Comparison of ENCODE assay signal across 1 cellular context in the genomic region with DNA sequence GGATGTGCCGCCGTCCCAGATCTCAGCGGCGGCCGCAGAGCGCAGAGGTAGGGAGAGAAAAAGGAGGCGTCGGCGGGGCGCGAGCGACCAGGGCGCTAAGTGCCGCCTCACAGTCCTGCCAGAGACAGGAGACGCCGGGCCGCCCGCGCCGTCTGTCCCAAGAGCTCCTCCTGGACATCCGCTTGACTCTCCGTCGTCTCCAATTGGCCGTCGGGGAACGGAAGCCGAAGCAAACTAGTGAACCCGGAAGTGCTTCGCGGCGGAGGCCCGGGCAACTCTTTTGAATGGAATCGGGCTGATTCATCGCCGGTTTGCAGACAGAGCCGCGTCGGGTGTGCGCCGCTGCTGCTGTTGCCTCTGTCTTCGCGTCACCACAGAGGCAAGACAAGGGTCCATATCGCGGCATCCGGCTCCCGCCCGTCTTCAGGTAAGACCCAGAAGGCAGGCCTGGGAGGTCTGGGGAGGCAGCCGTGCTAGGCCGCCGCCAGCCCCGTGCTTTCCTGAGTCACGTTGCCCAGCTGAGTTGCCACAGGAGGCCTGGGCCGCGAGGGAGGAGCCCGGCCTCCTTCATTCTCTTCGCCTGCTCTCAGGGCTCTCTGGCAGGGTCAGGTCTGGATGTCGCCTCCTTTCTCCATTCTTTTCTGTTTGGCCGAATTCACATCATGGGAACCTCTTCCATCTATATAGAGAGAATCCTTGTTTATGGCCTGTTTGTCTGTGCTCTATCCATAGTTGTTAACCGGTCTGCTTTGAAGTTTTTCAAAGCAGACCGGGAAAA.
TF ChIP-seq lines count a peak whose summit lies in the region.

Gene PSMD14, plus strand, starts transcription at position 248 of the 778 bp plus-strand sequence. CDS start 10,401 bp downstream, outside the sequence.

TF ChIP-seq in HepG2, 621 proteins besides CTCF, POLR2A, EP300 and RAD21 (continued from another document and continues in another):
- TF ChIP-seq ISL2 (CRISPR knock-in tag; IDR thresholded peaks at IDR 0.05): no peak; the same call in 1 of the 2 replicates
- TF ChIP-seq JARID2 (CRISPR knock-in tag; IDR thresholded peaks at IDR 0.05; ENCODE audit: insufficient replicate concordance): peak; percentile 49
- no peak; the same call in 1 of the 2 replicates for TF ChIP-seq ZMYM3 (CRISPR knock-in tag; IDR thresholded peaks at IDR 0.05)
- TF ChIP-seq PPARG (CRISPR knock-in tag; conservative IDR thresholded peaks at IDR 0.05): no peak
- no peak for TF ChIP-seq ZNF296 (CRISPR knock-in tag; conservative IDR thresholded peaks at IDR 0.05)
- TF ChIP-seq HNRNPL (IDR thresholded peaks at IDR 0.05; ENCODE audit: low read depth, low read length): peak; percentile 88; the same call in 1 of the 2 replicates
- peak; percentile 89; the same call in 1 of the 2 replicates for TF ChIP-seq ZNF691 (CRISPR knock-in tag; IDR thresholded peaks at IDR 0.05; ENCODE audit: borderline replicate concordance, low read depth)
- TF ChIP-seq MXD3 (CRISPR knock-in tag; IDR thresholded peaks at IDR 0.05): peak; percentile 98
- TF ChIP-seq ZNF639 (CRISPR knock-in tag; conservative IDR thresholded peaks at IDR 0.05): peak; percentile 62
- peak; percentile 89 for TF ChIP-seq ZNF768 (CRISPR knock-in tag; IDR thresholded peaks at IDR 0.05)
- no peak for TF ChIP-seq PLSCR1 (CRISPR knock-in tag; IDR thresholded peaks at IDR 0.05; ENCODE audit: borderline replicate concordance)
- TF ChIP-seq SNAPC2 (CRISPR knock-in tag; IDR thresholded peaks at IDR 0.05): peak; percentile 93; the same call in 1 of the 2 replicates
- TF ChIP-seq SAFB2 (CRISPR knock-in tag; IDR thresholded peaks at IDR 0.05; ENCODE audit: borderline replicate concordance, low read depth): no peak
- peak; percentile 65; the same call in 1 of the 2 replicates for TF ChIP-seq ZNF263 (CRISPR knock-in tag; IDR thresholded peaks at IDR 0.05)
- 0 out of 2 replicates have a peak, but pooled peaks have one; percentile 25 for TF ChIP-seq ZNF569 (CRISPR knock-in tag; IDR thresholded peaks at IDR 0.05; ENCODE audit: borderline replicate concordance)
- TF ChIP-seq, protein P1, sequence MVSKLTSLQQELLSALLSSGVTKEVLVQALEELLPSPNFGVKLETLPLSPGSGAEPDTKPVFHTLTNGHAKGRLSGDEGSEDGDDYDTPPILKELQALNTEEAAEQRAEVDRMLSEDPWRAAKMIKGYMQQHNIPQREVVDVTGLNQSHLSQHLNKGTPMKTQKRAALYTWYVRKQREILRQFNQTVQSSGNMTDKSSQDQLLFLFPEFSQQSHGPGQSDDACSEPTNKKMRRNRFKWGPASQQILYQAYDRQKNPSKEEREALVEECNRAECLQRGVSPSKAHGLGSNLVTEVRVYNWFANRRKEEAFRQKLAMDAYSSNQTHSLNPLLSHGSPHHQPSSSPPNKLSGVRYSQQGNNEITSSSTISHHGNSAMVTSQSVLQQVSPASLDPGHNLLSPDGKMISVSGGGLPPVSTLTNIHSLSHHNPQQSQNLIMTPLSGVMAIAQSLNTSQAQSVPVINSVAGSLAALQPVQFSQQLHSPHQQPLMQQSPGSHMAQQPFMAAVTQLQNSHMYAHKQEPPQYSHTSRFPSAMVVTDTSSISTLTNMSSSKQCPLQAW (CRISPR knock-in tag; IDR thresholded peaks at IDR 0.05): peak; percentile 96
- TF ChIP-seq ZBTB33 (CRISPR knock-in tag; IDR thresholded peaks at IDR 0.05): 0 out of 2 replicates have a peak, but pooled peaks have one; percentile 23
- TF ChIP-seq ZNF20 (CRISPR knock-in tag; IDR thresholded peaks at IDR 0.05): peak; percentile 88; the same call in 1 of the 2 replicates
- no peak for TF ChIP-seq RFX1 (IDR thresholded peaks at IDR 0.05)
- TF ChIP-seq, protein P2, sequence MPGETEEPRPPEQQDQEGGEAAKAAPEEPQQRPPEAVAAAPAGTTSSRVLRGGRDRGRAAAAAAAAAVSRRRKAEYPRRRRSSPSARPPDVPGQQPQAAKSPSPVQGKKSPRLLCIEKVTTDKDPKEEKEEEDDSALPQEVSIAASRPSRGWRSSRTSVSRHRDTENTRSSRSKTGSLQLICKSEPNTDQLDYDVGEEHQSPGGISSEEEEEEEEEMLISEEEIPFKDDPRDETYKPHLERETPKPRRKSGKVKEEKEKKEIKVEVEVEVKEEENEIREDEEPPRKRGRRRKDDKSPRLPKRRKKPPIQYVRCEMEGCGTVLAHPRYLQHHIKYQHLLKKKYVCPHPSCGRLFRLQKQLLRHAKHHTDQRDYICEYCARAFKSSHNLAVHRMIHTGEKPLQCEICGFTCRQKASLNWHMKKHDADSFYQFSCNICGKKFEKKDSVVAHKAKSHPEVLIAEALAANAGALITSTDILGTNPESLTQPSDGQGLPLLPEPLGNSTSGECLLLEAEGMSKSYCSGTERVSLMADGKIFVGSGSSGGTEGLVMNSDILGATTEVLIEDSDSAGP (CRISPR knock-in tag; IDR thresholded peaks at IDR 0.05; ENCODE audit: borderline replicate concordance): peak; percentile 97
- TF ChIP-seq ZBTB26 (CRISPR knock-in tag; IDR thresholded peaks at IDR 0.05; ENCODE audit: borderline replicate concordance): peak; percentile 92
- TF ChIP-seq HDAC6 (IDR thresholded peaks at IDR 0.05; ENCODE audit: low read depth, low read length): no peak
- peak; percentile 98 for TF ChIP-seq ZNF225 (CRISPR knock-in tag; IDR thresholded peaks at IDR 0.05)
- no peak for TF ChIP-seq FOXO4 (CRISPR knock-in tag; conservative IDR thresholded peaks at IDR 0.05)
- peak; percentile 85 for TF ChIP-seq HOXA3 (CRISPR knock-in tag; IDR thresholded peaks at IDR 0.05)
- TF ChIP-seq ZBTB42 (CRISPR knock-in tag; IDR thresholded peaks at IDR 0.05): no peak; the same call in none of the 2 replicates
- no peak for TF ChIP-seq ONECUT2 (CRISPR knock-in tag; IDR thresholded peaks at IDR 0.05)
- TF ChIP-seq, protein P3, sequence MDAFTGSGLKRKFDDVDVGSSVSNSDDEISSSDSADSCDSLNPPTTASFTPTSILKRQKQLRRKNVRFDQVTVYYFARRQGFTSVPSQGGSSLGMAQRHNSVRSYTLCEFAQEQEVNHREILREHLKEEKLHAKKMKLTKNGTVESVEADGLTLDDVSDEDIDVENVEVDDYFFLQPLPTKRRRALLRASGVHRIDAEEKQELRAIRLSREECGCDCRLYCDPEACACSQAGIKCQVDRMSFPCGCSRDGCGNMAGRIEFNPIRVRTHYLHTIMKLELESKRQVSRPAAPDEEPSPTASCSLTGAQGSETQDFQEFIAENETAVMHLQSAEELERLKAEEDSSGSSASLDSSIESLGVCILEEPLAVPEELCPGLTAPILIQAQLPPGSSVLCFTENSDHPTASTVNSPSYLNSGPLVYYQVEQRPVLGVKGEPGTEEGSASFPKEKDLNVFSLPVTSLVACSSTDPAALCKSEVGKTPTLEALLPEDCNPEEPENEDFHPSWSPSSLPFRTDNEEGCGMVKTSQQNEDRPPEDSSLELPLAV (CRISPR knock-in tag; conservative IDR thresholded peaks at IDR 0.05; ENCODE audit: low read depth): no peak
- TF ChIP-seq POLR2AphosphoS2 (IDR thresholded peaks at IDR 0.05; ENCODE audit: low read depth, low read length): 0 out of 2 replicates have a peak, but pooled peaks have one; percentile 42
- TF ChIP-seq HNRNPH1 (optimal IDR thresholded peaks at IDR 0.05; ENCODE audit: low read depth, low read length): no peak
- peak; percentile 91 for TF ChIP-seq ARNTL (CRISPR knock-in tag; IDR thresholded peaks at IDR 0.05)
- TF ChIP-seq ARID4A (CRISPR knock-in tag; IDR thresholded peaks at IDR 0.05; ENCODE audit: borderline replicate concordance): peak; percentile 99
- TF ChIP-seq, protein P4, sequence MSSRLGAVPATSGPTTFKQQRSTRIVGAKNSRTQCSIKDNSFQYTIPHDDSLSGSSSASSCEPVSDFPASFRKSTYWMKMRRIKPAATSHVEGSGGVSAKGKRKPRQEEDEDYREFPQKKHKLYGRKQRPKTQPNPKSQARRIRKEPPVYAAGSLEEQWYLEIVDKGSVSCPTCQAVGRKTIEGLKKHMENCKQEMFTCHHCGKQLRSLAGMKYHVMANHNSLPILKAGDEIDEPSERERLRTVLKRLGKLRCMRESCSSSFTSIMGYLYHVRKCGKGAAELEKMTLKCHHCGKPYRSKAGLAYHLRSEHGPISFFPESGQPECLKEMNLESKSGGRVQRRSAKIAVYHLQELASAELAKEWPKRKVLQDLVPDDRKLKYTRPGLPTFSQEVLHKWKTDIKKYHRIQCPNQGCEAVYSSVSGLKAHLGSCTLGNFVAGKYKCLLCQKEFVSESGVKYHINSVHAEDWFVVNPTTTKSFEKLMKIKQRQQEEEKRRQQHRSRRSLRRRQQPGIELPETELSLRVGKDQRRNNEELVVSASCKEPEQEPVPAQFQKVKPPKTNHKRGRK (CRISPR knock-in tag; IDR thresholded peaks at IDR 0.05): peak; percentile 58; the same call in 1 of the 2 replicates
